Comparison of ENCODE assay signal across 8 cellular contexts in genomic region chr2:28359222-28360065, GRCh38. TPM values are rescaled to one million over a fixed set of nuclear protein-coding genes. Genes with fewer than 3 reads are reported as not detected.
DNase-seq lines count a peak whose midpoint lies in the region; ATAC-seq and TF ChIP-seq lines count a peak whose summit lies in the region.

No MANE protein-coding gene starts in this region.

- DNase-seq in GM10248 (ENCODE audit: extremely low spot score) (peak; percentile 75), immature natural killer cell (peak; percentile 96 to 98 (median 98)), MG63 (no peak), left lobe of liver (ENCODE audit: low spot score) (no peak)
- DNase-seq in activated T-cell treated with anti-CD3 and anti-CD28 coated beads, Interleukin-2, amount 50 U/mL, for 48 hours, result peak; percentile 86 to 89
- peak; percentile 64 to 75 for DNase-seq in stimulated activated CD8-positive, alpha-beta memory T cell treated with anti-CD3 and anti-CD28 coated beads, Interleukin-2, amount 100 ng/mL, for 1 hour (ENCODE audit: low read depth in 2 of 2)

- H3K36me3 Mint-ChIP-seq in immature natural killer cell, result no peaks in the 10 kb centered on the region

- H3K27me3 ChIP-seq in OCI-LY3 (ENCODE audit: low read depth, low read length) (no peaks in the 10 kb centered on the region), MG63 (no peaks in the 10 kb centered on the region)

- TF ChIP-seq CTCF in GM10248 (IDR thresholded peaks at IDR 0.05; ENCODE audit: control extremely low read depth, extremely low read depth, low read depth, missing control alignments) (no peak), OCI-LY3 (IDR thresholded peaks at IDR 0.05; ENCODE audit: low read depth, low read length) (no peak)

- H3K4me1 ChIP-seq in OCI-LY3 (ENCODE audit: low read length), result peaks cover 17% of the 10 kb centered on the region

- H3K4me3 ChIP-seq in OCI-LY3 (ENCODE audit: low read length) (peak overlapping the region; percentile 62), MG63 (no peak overlapping the region)

- H3K27ac Mint-ChIP-seq in immature natural killer cell, result peak overlapping the region; percentile 97 to 100 (median 98)

- H3K9me3 ChIP-seq in OCI-LY3 (ENCODE audit: insufficient read depth, low read length) (no peaks in the 10 kb centered on the region), MG63 (no peaks in the 10 kb centered on the region)

- H3K4me1 Mint-ChIP-seq in immature natural killer cell, result peaks cover 68 to 74% of the 10 kb centered on the region in 2 donors

- CTCF ChIA-PET in GM10248 (lab: Yijun Ruan, JAX), result interaction anchor here (0.7 to 1.3 kb wide), 3 partner anchors 10 to 381 kb away, joined by 3 to 6 read pairs (median 4); no protein-coding TSS in a partner anchor

- H3K27me3 Mint-ChIP-seq in immature natural killer cell (ENCODE audit: low read depth in 3 of 3), result peaks cover 16 to 38% (median 16%) of the 10 kb centered on the region in 3 donors

- H3K27ac ChIP-seq in OCI-LY3 (ENCODE audit: low read length), result no peak overlapping the region; the same call in 1 of the 2 replicates

- H3K4me3 Mint-ChIP-seq in immature natural killer cell, result peak overlapping the region; percentile 80 to 85 (median 83)

- H3K9ac ChIP-seq in OCI-LY3 (ENCODE audit: low read length), result peak overlapping the region; percentile 47; the same call in 1 of the 2 replicates

- peak overlapping the region; percentile 78 for H3K4me2 ChIP-seq in OCI-LY3 (ENCODE audit: low read length)

- POLR2A ChIA-PET in GM10248 (lab: Yijun Ruan, JAX), result no interaction called here

- H3K36me3 ChIP-seq in OCI-LY3 (replicated peaks; ENCODE audit: low read depth, low read length) (no peaks in the 10 kb centered on the region), MG63 (0 out of 2 replicates have a peak, but pooled peaks cover 2% of the 10 kb centered on the region)

- no peaks in the 10 kb centered on the region for H3K79me2 ChIP-seq in OCI-LY3 (ENCODE audit: low read length)

- H2AFZ ChIP-seq in OCI-LY3 (ENCODE audit: low read depth, low read length), result peak overlapping the region; percentile 83

- H3K9me3 Mint-ChIP-seq in immature natural killer cell, result peaks cover 0 to 4% (median 0%) of the 10 kb centered on the region in 6 donors

- H4K20me1 ChIP-seq in OCI-LY3 (ENCODE audit: insufficient read depth, low read length), result no peaks in the 10 kb centered on the region

- peak; percentile 79 for ATAC-seq in HG02642 (IDR thresholded peaks at IDR 0.05; ENCODE audit: poor library complexity, unreplicated experiment)
- no peak for ATAC-seq in left lobe of liver

RNA-seq across cellular contexts. Expression of gene FOSL2, which starts 33.2 kb away (rescaled TPM):
- 10 to 100 TPM; 27.2 to 54.3 (median 28.7) TPM for polyA plus RNA-seq in immature natural killer cell
- 32.7 and 46.9 TPM in 2 replicates for total RNA-seq in MG63 (2014; rRNA removed; shearing (Covaris generic); ENCODE audit: low replicate concordance)
- 9.3 TPM for total RNA-seq in left lobe of liver

Comparison
In these comparisons a context has a peak if more than half of its experiments do, and no peak if none do; other contexts are left out.
1. DNase-seq: peak in GM10248 (single experiment), activated T-cell treated with anti-CD3 and anti-CD28 coated beads, Interleukin-2, amount 50 U/mL, for 48 hours (2 of 2), immature natural killer cell (3 of 3) and stimulated activated CD8-positive, alpha-beta memory T cell treated with anti-CD3 and anti-CD28 coated beads, Interleukin-2, amount 100 ng/mL, for 1 hour (2 of 2); none in MG63 (single experiment) and left lobe of liver (single experiment).